ENCODE assay signal across 8 cellular contexts in the genomic region with DNA sequence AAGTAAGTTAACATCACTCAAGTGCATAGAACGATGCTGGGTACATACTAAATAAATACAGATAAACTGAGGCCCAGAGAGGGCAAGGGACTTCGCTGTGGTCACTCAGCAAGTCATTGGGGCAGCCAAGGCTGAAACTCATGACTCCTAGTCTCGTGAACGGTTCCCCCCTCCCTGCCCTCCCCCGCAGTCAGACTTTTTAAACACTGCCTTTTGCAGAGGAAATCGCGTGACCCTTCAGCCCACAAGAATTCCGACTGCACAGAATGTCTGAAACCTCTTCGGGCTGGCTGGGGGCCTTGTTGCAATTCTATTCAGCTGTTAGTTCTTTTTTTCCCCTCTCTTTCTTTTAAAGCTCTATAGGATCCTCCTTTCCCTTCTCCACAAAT. TPM values are rescaled to one million over a fixed set of nuclear protein-coding genes. Genes with fewer than 3 reads are reported as not detected.
A peak's percentile ranks its signal among the peaks of the same experiment; 100 is the strongest.
DNase-seq lines count a peak whose midpoint lies in the region; ATAC-seq and TF ChIP-seq lines count a peak whose summit lies in the region.

No MANE protein-coding gene starts in this region.

- no peaks in the 10 kb centered on the region for H3F3A ChIP-seq in GM23338 (replicated peaks; ENCODE audit: low read depth)

- H3K4me3 ChIP-seq in retinal pigment epithelial cell (ENCODE audit: low read length): no peak overlapping the region
- H3K4me3 ChIP-seq in GM23338: no peak overlapping the region

- no peaks in the 10 kb centered on the region for H3K27me3 Mint-ChIP-seq in activated CD8-positive, alpha-beta memory T cell treated with anti-CD3 and anti-CD28 coated beads, Interleukin-2, amount 10 ng/mL, durations not matched to agents 7 days and 5 days
- H3K27me3 Mint-ChIP-seq in GM23338 (ENCODE audit: insufficient read depth, low read depth, poor library complexity): peaks cover 8% of the 10 kb centered on the region

- DNase-seq in AG09319 (ENCODE audit: extremely low read depth, low read depth): peak; percentile 93
- peak; percentile 68 for DNase-seq in GM19240 (ENCODE audit: insufficient read length, low spot score)
- DNase-seq in HT1080 (ENCODE audit: low read depth): peak; percentile 92
- peak; percentile 81 for DNase-seq in activated CD8-positive, alpha-beta memory T cell treated with anti-CD3 and anti-CD28 coated beads, Interleukin-2, amount 10 ng/mL, durations not matched to agents 7 days and 5 days
- peak; percentile 98 for DNase-seq in foreskin melanocyte
- peak; percentile 96 for DNase-seq in retinal pigment epithelial cell (ENCODE audit: low read depth)
- no peak for DNase-seq in NCI-H2107 treated with DMSO at 0.1 percent for 48 hours (lab: John Stamatoyannopoulos, UW; ENCODE audit: unreplicated experiment)
- no peak for DNase-seq in GM23338 (ENCODE audit: low spot score)

- H3K4me1 ChIP-seq in GM23338 (ENCODE audit: insufficient read depth): no peaks in the 10 kb centered on the region

- H3K9me2 ChIP-seq in GM23338 (ENCODE audit: insufficient read depth): no peaks in the 10 kb centered on the region

- H3K27ac Mint-ChIP-seq in activated CD8-positive, alpha-beta memory T cell treated with anti-CD3 and anti-CD28 coated beads, Interleukin-2, amount 10 ng/mL, durations not matched to agents 7 days and 5 days: peak overlapping the region; percentile 95
- H3K27ac Mint-ChIP-seq in GM23338: no peak overlapping the region

- H3K4me3 Mint-ChIP-seq in activated CD8-positive, alpha-beta memory T cell treated with anti-CD3 and anti-CD28 coated beads, Interleukin-2, amount 10 ng/mL, durations not matched to agents 7 days and 5 days: peak overlapping the region; percentile 44
- no peak overlapping the region for H3K4me3 Mint-ChIP-seq in GM23338

- no peak overlapping the region for H2AFZ ChIP-seq in GM23338

- peaks cover 5% of the 10 kb centered on the region; the same call in 1 of the 2 replicates for H4K20me1 ChIP-seq in GM23338 (replicated peaks; ENCODE audit: insufficient read depth)

- ATAC-seq in activated CD8-positive, alpha-beta memory T cell treated with anti-CD3 and anti-CD28 coated beads, Interleukin-2, amount 10 ng/mL, durations not matched to agents 7 days and 5 days: peak; percentile 52
- no peak for ATAC-seq in GM23338

- no peaks in the 10 kb centered on the region for H3K36me3 Mint-ChIP-seq in activated CD8-positive, alpha-beta memory T cell treated with anti-CD3 and anti-CD28 coated beads, Interleukin-2, amount 10 ng/mL, durations not matched to agents 7 days and 5 days
- no peaks in the 10 kb centered on the region for H3K36me3 Mint-ChIP-seq in GM23338 (ENCODE audit: low read depth)

- TF ChIP-seq CTCF in AG09319 (IDR thresholded peaks at IDR 0.05; ENCODE audit: low read depth, low read length) (no peak), retinal pigment epithelial cell (conservative IDR thresholded peaks at IDR 0.05; ENCODE audit: low read depth, low read length) (no peak), GM23338 (conservative IDR thresholded peaks at IDR 0.05; ENCODE audit: low read depth in 2 of 2) (no peak)

- H3K4me2 ChIP-seq in GM23338: no peak overlapping the region

- no peaks in the 10 kb centered on the region for H3K36me3 ChIP-seq in GM23338 (ENCODE audit: insufficient read depth)

- H3K79me2 ChIP-seq in GM23338 (replicated peaks; ENCODE audit: insufficient read depth): no peaks in the 10 kb centered on the region; the same call in 1 of the 2 replicates

- peaks cover 33% of the 10 kb centered on the region for H3K4me1 Mint-ChIP-seq in activated CD8-positive, alpha-beta memory T cell treated with anti-CD3 and anti-CD28 coated beads, Interleukin-2, amount 10 ng/mL, durations not matched to agents 7 days and 5 days
- H3K4me1 Mint-ChIP-seq in GM23338: peaks cover 8% of the 10 kb centered on the region; the same call in 2 of the 3 replicates

- CTCF ChIA-PET in activated CD8-positive, alpha-beta memory T cell treated with anti-CD3 and anti-CD28 coated beads, Interleukin-2, amount 10 ng/mL, durations not matched to agents 7 days and 5 days (lab: Charles Lee): interaction anchor here (1.6 kb wide), 1 partner anchor 159 kb away, joined by 12 read pairs; no protein-coding TSS in a partner anchor

- no peaks in the 10 kb centered on the region for H3K9me3 Mint-ChIP-seq in activated CD8-positive, alpha-beta memory T cell treated with anti-CD3 and anti-CD28 coated beads, Interleukin-2, amount 10 ng/mL, durations not matched to agents 7 days and 5 days (ENCODE audit: low read depth)
- no peaks in the 10 kb centered on the region for H3K9me3 Mint-ChIP-seq in GM23338

- no peaks in the 10 kb centered on the region for H3K27me3 ChIP-seq in GM23338 (ENCODE audit: insufficient read depth)

- no peak overlapping the region for H3K27ac ChIP-seq in GM23338 (ENCODE audit: low read depth)

TF ChIP-seq in GM23338, 12 proteins besides CTCF, POLR2A, EP300 and RAD21 (continues in another document):
- no peak for TF ChIP-seq ZNF114 (CRISPR knock-in tag; IDR thresholded peaks at IDR 0.05)
- TF ChIP-seq STAT1 (IDR thresholded peaks at IDR 0.05; ENCODE audit: unreplicated experiment): no peak
- TF ChIP-seq, protein P1, sequence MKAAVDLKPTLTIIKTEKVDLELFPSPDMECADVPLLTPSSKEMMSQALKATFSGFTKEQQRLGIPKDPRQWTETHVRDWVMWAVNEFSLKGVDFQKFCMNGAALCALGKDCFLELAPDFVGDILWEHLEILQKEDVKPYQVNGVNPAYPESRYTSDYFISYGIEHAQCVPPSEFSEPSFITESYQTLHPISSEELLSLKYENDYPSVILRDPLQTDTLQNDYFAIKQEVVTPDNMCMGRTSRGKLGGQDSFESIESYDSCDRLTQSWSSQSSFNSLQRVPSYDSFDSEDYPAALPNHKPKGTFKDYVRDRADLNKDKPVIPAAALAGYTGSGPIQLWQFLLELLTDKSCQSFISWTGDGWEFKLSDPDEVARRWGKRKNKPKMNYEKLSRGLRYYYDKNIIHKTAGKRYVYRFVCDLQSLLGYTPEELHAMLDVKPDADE (IDR thresholded peaks at IDR 0.05): no peak
- no peak for TF ChIP-seq JUNB (IDR thresholded peaks at IDR 0.05; ENCODE audit: unreplicated experiment)

RNA-seq across cellular contexts. Expression of a gene that starts 28.1 kb away (rescaled TPM):
- total RNA-seq in HT1080 (2014; rRNA removed; shearing (Covaris generic)): 40.9 and 43.9 TPM in 2 replicates
- polyA plus RNA-seq in HT1080 (2015; cell fraction: cytosol; rRNA removed): 67.1 and 68.4 TPM in 2 replicates
- polyA plus RNA-seq in HT1080 (2015; cell fraction: nucleus; rRNA removed): 39.9 and 52.2 TPM in 2 replicates
- total RNA-seq in activated CD8-positive, alpha-beta memory T cell treated with anti-CD3 and anti-CD28 coated beads, Interleukin-2, amount 10 ng/mL, durations not matched to agents 7 days and 5 days: 10 to 100 TPM in 1 of 2 experiments, 1 to 10 TPM in 1; 6.3 to 10.9 TPM
- total RNA-seq in GM23338 (2014; rRNA removed; shearing (Covaris generic)): 10.4 and 11.2 TPM in 2 replicates
- polyA plus RNA-seq in GM23338 (2016; fragmentation: Nextera tagmentation; extraction: Ambion mirVana): 6.5 and 8.1 TPM in 2 replicates

Comparison
In these comparisons a context has a peak if more than half of its experiments do, and no peak if none do; other contexts are left out.
1. DNase-seq: peak in AG09319 (single experiment), GM19240 (single experiment), HT1080 (single experiment), activated CD8-positive, alpha-beta memory T cell treated with anti-CD3 and anti-CD28 coated beads, Interleukin-2, amount 10 ng/mL, durations not matched to agents 7 days and 5 days (single experiment), foreskin melanocyte (single experiment) and retinal pigment epithelial cell (single experiment); none in NCI-H2107 treated with DMSO at 0.1 percent for 48 hours (single experiment) and GM23338 (single experiment).